19 cellular contexts compared by ENCODE assay signal in the genomic region with DNA sequence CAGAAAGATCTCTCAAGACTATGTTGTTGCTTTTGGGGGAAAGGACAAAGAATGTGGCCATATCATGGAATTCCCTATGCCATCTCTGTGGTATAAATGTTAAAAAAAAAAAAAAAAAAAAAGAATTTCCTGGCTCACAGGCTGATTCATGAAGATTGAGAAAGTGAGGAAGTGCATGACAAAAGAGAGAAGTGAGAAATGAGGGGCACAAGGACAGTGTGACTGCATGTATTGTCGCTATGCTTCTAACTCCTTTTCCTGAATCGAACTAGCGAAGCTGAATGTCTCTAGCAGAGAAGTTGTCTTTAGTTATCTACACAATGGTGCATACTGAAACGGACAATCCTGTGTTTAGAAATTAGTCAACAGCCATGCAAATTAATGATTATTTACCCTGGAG.
DNase-seq lines count a peak whose midpoint lies in the region; FAIRE-seq and TF ChIP-seq lines count a peak whose summit lies in the region.
"Had no signal": no experiment of that assay in that cellular context is flagged by ENCODE, and none has a peak within 500 bp of the region (broad histone marks: within the 10 kb centered on the region; RNA-seq: fewer than 3 reads in every experiment).

No MANE protein-coding gene starts in this region.

- FAIRE-seq in GM12891 (lab: Jason Lieb, UNC) (no peak), GM12892 (lab: Jason Lieb, UNC) (no peak)
- FAIRE-seq: frontal cortex had no signal

- TF ChIP-seq POLR2A in GM12891 (IDR thresholded peaks at IDR 0.05; ENCODE audit: low read depth, low read length) (no peak), GM12892 (IDR thresholded peaks at IDR 0.05; ENCODE audit: low read depth, low read length) (no peak)

- DNase-seq in GM12891 (ENCODE audit: insufficient read length, low spot score) (no peak), NOMO-1 treated with dmso at 0.1 percent for 144 hours (lab: John Stamatoyannopoulos, UW; ENCODE audit: unreplicated experiment) (peak; percentile 72), dermis blood vessel endothelial cell (peak; percentile 20), pons (ENCODE audit: low spot score) (peak; percentile 62), GM12892 (ENCODE audit: insufficient read length) (no peak), DMS114 treated with DMSO at 0.1 percent for 48 hours (lab: John Stamatoyannopoulos, UW; ENCODE audit: unreplicated experiment) (no peak), NCI-H146 (lab: John Stamatoyannopoulos, UW) (no peak)
- DNase-seq: body of pancreas; colonic mucosa; COR-L47; Karpas-422; left colon; NCI-H1417; NCI-H2171 treated with DMSO at 0.1 percent for 48 hours; nucleus accumbens; sigmoid colon; stimulated activated CD4-positive, alpha-beta T cell treated with anti-CD3 and anti-CD28 coated beads, Interleukin-1b, Interleukin-23, amount 100 ng/mL, for 48 hours; stimulated activated naive CD8-positive, alpha-beta T cell treated with anti-CD3 and anti-CD28 coated beads, Interleukin-15, amount 100 ng/mL, for 72 hours had no signal

TF ChIP-seq in GM12891, 5 proteins besides CTCF, POLR2A, EP300 and RAD21:
- TF ChIP-seq PAX5 (IDR thresholded peaks at IDR 0.05; ENCODE audit: insufficient read depth, low read length, severe bottlenecking) = no peak
- TF ChIP-seq SPI1 (IDR thresholded peaks at IDR 0.05; ENCODE audit: low read depth, low read length) = 0 out of 2 replicates have a peak, but pooled peaks have one; percentile 12
TF ChIP-seq in GM12891: peak in this region for 1.

Comparison
In these comparisons a context has a peak if more than half of its experiments do, and no peak if none do; other contexts are left out.
1. DNase-seq: peak in NOMO-1 treated with dmso at 0.1 percent for 144 hours (single experiment), dermis blood vessel endothelial cell (single experiment) and pons (single experiment); none in GM12891 (single experiment), GM12892 (single experiment), DMS114 treated with DMSO at 0.1 percent for 48 hours (single experiment) and NCI-H146 (single experiment).